ENCODE assay signal across 8 cellular contexts in genomic region chr22:36237462-36238347, GRCh38. TPM values are rescaled to one million over a fixed set of nuclear protein-coding genes. Genes with fewer than 3 reads are reported as not detected.
DNase-seq lines count a peak whose midpoint lies in the region; ATAC-seq, FAIRE-seq and TF ChIP-seq lines count a peak whose summit lies in the region.

No MANE protein-coding gene starts in this region.

- no peak overlapping the region for H3K18ac ChIP-seq in IMR-90 (ENCODE audit: low read depth, low read length)

- H4K5ac ChIP-seq in IMR-90 (ENCODE audit: low read depth, low read length) = peak overlapping the region; percentile 77

- H3K4me1 ChIP-seq in IMR-90 (ENCODE audit: control insufficient read depth, insufficient read depth, low read length) = peaks cover 19% of the 10 kb centered on the region
- H3K4me1 ChIP-seq in K562 (replicated peaks in 1 of 2; ENCODE audit: control insufficient read depth in 2 of 2, insufficient read depth in 2 of 2, low read length in 2 of 2) = peaks cover 4 to 10% of the 10 kb centered on the region in 2 experiments; a peak in 4 of 5 replicates
- H3K4me1 ChIP-seq in tibial nerve = peaks cover 0 to 57% (median 33%) of the 10 kb centered on the region in 4 donors

- no peak for ATAC-seq in IMR-90 (ENCODE audit: low read depth)
- no peak for ATAC-seq in K562
- ATAC-seq in GM21526 (IDR thresholded peaks at IDR 0.05; ENCODE audit: low FRiP score, unreplicated experiment) = no peak

- H3K79me2 ChIP-seq in K562 (ENCODE audit: control insufficient read depth, insufficient read depth, low read length) = peaks cover 23% of the 10 kb centered on the region

- no peak for TF ChIP-seq CTCF in IMR-90 (conservative IDR thresholded peaks at IDR 0.05; ENCODE audit: low read depth, low read length)
- no peak for TF ChIP-seq CTCF in K562 (IDR thresholded peaks at IDR 0.05 in 2 of 3, conservative IDR thresholded peaks at IDR 0.05 in 1 of 3; ENCODE audit: insufficient read depth in 2 of 3, low read depth in 1 of 3, low read length in 3 of 3)
- TF ChIP-seq CTCF in tibial nerve (IDR thresholded peaks at IDR 0.05) = no peak

- no peak overlapping the region for H4K91ac ChIP-seq in IMR-90 (ENCODE audit: insufficient read depth, low read depth, low read length)

- POLR2A ChIA-PET in IMR-90 (lab: Charles Lee; ENCODE audit: unreplicated experiment) = no interaction called here
- POLR2A ChIA-PET in K562 (lab: Yijun Ruan, JAX) = interaction anchor here (0.6 to 3.2 kb wide), 7 partner anchors 8 to 253 kb away, joined by 3 to 15 read pairs (median 3); partner anchors contain the start of genes APOL1 and APOL3

- H3K36me3 ChIP-seq in IMR-90 (ENCODE audit: control insufficient read depth, insufficient read depth, low read length) (peaks cover 7% of the 10 kb centered on the region; the same call in 1 of the 2 replicates), K562 (ENCODE audit: control insufficient read depth, insufficient read depth, low read length) (peaks cover 6% of the 10 kb centered on the region; the same call in 2 of the 3 replicates), tibial nerve (peaks cover 0 to 22% (median 0%) of the 10 kb centered on the region in 3 donors)

- in situ Hi-C loops in IMR-90 (cut with MboI; ENCODE audit: low sequenced_read_pairs) (no loop called here), K562 (cut with MboI) (no loop called here)

- H3K9me3 ChIP-seq in IMR-90 (ENCODE audit: control insufficient read depth, insufficient read depth, low read length) = no peaks in the 10 kb centered on the region
- peaks cover 2% of the 10 kb centered on the region; the same call in 1 of the 2 replicates for H3K9me3 ChIP-seq in K562 (replicated peaks; ENCODE audit: control insufficient read depth, insufficient read depth, low read depth, low read length)
- no peaks in the 10 kb centered on the region for H3K9me3 ChIP-seq in tibial nerve

- H3K4ac ChIP-seq in IMR-90 (ENCODE audit: low read depth, low read length) = peak overlapping the region; percentile 92

- no peak for FAIRE-seq in K562 (lab: Jason Lieb, UNC)

- H3K27me3 ChIP-seq in IMR-90 (ENCODE audit: control insufficient read depth, insufficient read depth, low read length) (no peaks in the 10 kb centered on the region), K562 (ENCODE audit: control insufficient read depth in 2 of 2, insufficient read depth in 2 of 2, low read length in 2 of 2) (no peaks in the 10 kb centered on the region), tibial nerve (no peaks in the 10 kb centered on the region)

- H2BK5ac ChIP-seq in IMR-90 (ENCODE audit: low read depth, low read length, poor library complexity, severe bottlenecking) = peak overlapping the region; percentile 91

- dilution Hi-C loops in IMR-90 (cut with HindIII; ENCODE audit: low sequenced_read_pairs, unreplicated experiment) = no loop called here

- H3K9ac ChIP-seq in IMR-90 (ENCODE audit: low read depth, low read length) (peak overlapping the region; percentile 86), K562 (ENCODE audit: insufficient read depth in 1 of 2, low read depth in 2 of 2, low read length in 2 of 2) (peak overlapping the region in 1 of 2 experiments; percentile 79; a peak in 2 of 4 replicates)

- H2BK20ac ChIP-seq in IMR-90 (ENCODE audit: low read depth, low read length) = no peak overlapping the region

- no peak; the same call in 1 of the 2 replicates for TF ChIP-seq POLR2A in IMR-90 (IDR thresholded peaks at IDR 0.05; ENCODE audit: low read depth, low read length)
- TF ChIP-seq POLR2A in K562 (conservative IDR thresholded peaks at IDR 0.05) = no peak
- TF ChIP-seq POLR2A in tibial nerve (IDR thresholded peaks at IDR 0.05) = no peak

- H3K4me2 ChIP-seq in IMR-90 (ENCODE audit: low read depth, low read length) = peak overlapping the region; percentile 95
- H3K4me2 ChIP-seq in K562 (ENCODE audit: insufficient read depth, low read length) = peak overlapping the region; percentile 43; the same call in 1 of the 2 replicates

- TF ChIP-seq RAD21 in IMR-90 (IDR thresholded peaks at IDR 0.05; ENCODE audit: low read length) = no peak
- TF ChIP-seq RAD21 in K562 (CRISPR knock-in tag; conservative IDR thresholded peaks at IDR 0.05 in 1 of 2, IDR thresholded peaks at IDR 0.05 in 1 of 2) = no peak

- no peak overlapping the region for H2BK15ac ChIP-seq in IMR-90 (ENCODE audit: low read depth, low read length)

- no peak overlapping the region for H3K56ac ChIP-seq in IMR-90 (ENCODE audit: extremely low read depth, insufficient read depth, low read length)

- H3K27ac ChIP-seq in IMR-90 (ENCODE audit: insufficient read depth, low read length) (peak overlapping the region; percentile 7; the same call in 1 of the 2 replicates), K562 (ENCODE audit: extremely low read depth, low read depth, low read length) (no peak overlapping the region), tibial nerve (peak overlapping the region; percentile 77 to 98 (median 95))

- peak overlapping the region; percentile 70 for H2AK5ac ChIP-seq in IMR-90 (ENCODE audit: low read depth, low read length)

- peaks cover 9% of the 10 kb centered on the region; the same call in 1 of the 2 replicates for H4K20me1 ChIP-seq in IMR-90 (ENCODE audit: insufficient read depth, low read length)
- no peaks in the 10 kb centered on the region for H4K20me1 ChIP-seq in K562 (replicated peaks; ENCODE audit: control insufficient read depth, insufficient read depth, low read length)

- H3K14ac ChIP-seq in IMR-90 (replicated peaks; ENCODE audit: low read depth, low read length) = peak overlapping the region; percentile 24; the same call in 1 of the 2 replicates

- intact Hi-C loops in IMR-90 (cut with micrococcal nuclease) = loop anchor here (2.0 to 5.0 kb wide), 2 partner anchors 40 to 41 kb away; no protein-coding TSS in a partner anchor
- intact Hi-C loops in K562 (cut with micrococcal nuclease) = loop anchor here (5.0 kb wide), 1 partner anchor 40 kb away; no protein-coding TSS in a partner anchor

- H3K4me3 ChIP-seq in IMR-90 (ENCODE audit: insufficient read depth, low read depth, low read length) (peak overlapping the region; percentile 32), K562 (no peak overlapping the region; the same call in 1 of the 2 replicates), tibial nerve (peak overlapping the region; percentile 45 to 68 (median 66))

- H2AFZ ChIP-seq in IMR-90 (replicated peaks; ENCODE audit: low read length, poor library complexity) (peak overlapping the region; percentile 9), K562 (ENCODE audit: low read depth, low read length) (no peak overlapping the region)

- no peak overlapping the region; a peak in 1 of 4 replicates for H4K8ac ChIP-seq in IMR-90 (ENCODE audit: low read depth in 2 of 2, low read length in 2 of 2)

- DNase-seq in AG20443 (ENCODE audit: low spot score) (peak; percentile 24), IMR-90 (no peak), K562 (ENCODE audit: extremely low read depth in 1 of 4, low spot score in 3 of 4) (no peak), lung microvascular endothelial cell (ENCODE audit: low read depth in 2 of 2) (peak; percentile 54 to 59), tibial nerve (ENCODE audit: low spot score in 2 of 2) (no peak), SIG-M5 (lab: John Stamatoyannopoulos, UW) (no peak), DMS153 treated with DMSO at 0.1 percent for 48 hours (lab: John Stamatoyannopoulos, UW; ENCODE audit: unreplicated experiment) (no peak)

- peaks cover 4 to 49% of the 10 kb centered on the region in 2 experiments for H3K79me1 ChIP-seq in IMR-90 (ENCODE audit: low read depth in 1 of 2, low read length in 2 of 2)

- H3K23ac ChIP-seq in IMR-90 (ENCODE audit: low read depth, low read length) = no peak overlapping the region

- peak overlapping the region; percentile 85 for H2AK9ac ChIP-seq in IMR-90 (replicated peaks; ENCODE audit: low read depth, low read length, poor library complexity)

- CTCF ChIA-PET in IMR-90 (lab: Yijun Ruan, JAX) (interaction anchor here (3.0 kb wide), 1 partner anchor 42 kb away, joined by 8 read pairs; no protein-coding TSS in a partner anchor), K562 (lab: Yijun Ruan, JAX; ENCODE audit: low intra/inter-chr PET ratio) (no interaction called here)

- WGBS in IMR-90 (ENCODE audit: extremely low coverage in 2 of 2, insufficient read length in 1 of 2), 2 experiments = 75% methylated on average over 4 of the region's 12 CpGs; no CpG with 5 or more reads in 1 of the 2 experiments
- 75% methylated on average over 7 of the region's 12 CpGs for WGBS in K562 (ENCODE audit: insufficient coverage, low coverage, missing lambda C conversion rate)
- 51 to 53% methylated on average over 12 of the region's 12 CpGs for WGBS in tibial nerve, 2 donors

- H3K9me1 ChIP-seq in IMR-90 (ENCODE audit: insufficient read depth, low read length) (peaks cover 17% of the 10 kb centered on the region), K562 (ENCODE audit: control insufficient read depth, insufficient read depth, low read length) (no peaks in the 10 kb centered on the region)

- H2BK120ac ChIP-seq in IMR-90 (ENCODE audit: low read depth, low read length) = no peak overlapping the region

- no peak for TF ChIP-seq EP300 in K562 (IDR thresholded peaks at IDR 0.05; ENCODE audit: low read length)
- TF ChIP-seq EP300 in tibial nerve (IDR thresholded peaks at IDR 0.05) = peak in 1 of 2 donors; percentile 23

- no TSS peak for BruUV-seq in IMR-90 (replicated peaks; lab: Mats Ljungman, UMichigan)
- no TSS peak for BruUV-seq in K562 (replicated peaks; lab: Mats Ljungman, UMichigan)

RNA-seq across cellular contexts. Expression of gene APOL2, which starts 1.6 kb away (rescaled TPM):
- total RNA-seq in IMR-90 (2012; rRNA removed) (40.3 and 57.5 TPM in 2 replicates), K562 (2014; rRNA removed) (8.9 and 9.7 TPM in 2 replicates), K562 (2014; rRNA removed; fragmentation: Illumina TruSeq; extraction: Trizol) (9.3 and 10.6 TPM in 2 replicates), K562 (2015; rRNA removed; fragmentation: Illumina TruSeq; extraction: Trizol) (9.6 and 10.6 TPM in 2 replicates), K562 (2021) (9.7 and 10.6 TPM in 2 replicates), lung microvascular endothelial cell (39.4 and 42.5 TPM in 2 replicates), tibial nerve (100 to 1,000 TPM in 1 of 4 donors, 10 to 100 TPM in 3; 76.9 to 112 (median 79.4) TPM)
- polyA plus RNA-seq in IMR-90 (2012; rRNA removed) (13.0 and 13.1 TPM in 2 replicates), K562 (2011; rRNA removed) (5.4 and 7.7 TPM in 2 replicates), K562 (2014; fragmentation: Illumina TruSeq; extraction: Trizol) (8.9 and 9.4 TPM in 2 replicates), K562 (2014; fragmentation: Nextera tagmentation; extraction: Ambion mirVana) (1 to 10 TPM; 2.7 to 6.8 TPM), K562 (2014; rRNA removed) (6.6 and 6.9 TPM in 2 replicates)
- polyA plus RNA-seq in IMR-90 (2012; cell fraction: cytosol; rRNA removed) = 10.4 and 12.2 TPM in 2 replicates
- 21.4 and 27.7 TPM in 2 replicates for polyA plus RNA-seq in IMR-90 (2012; cell fraction: nucleus; rRNA removed; ENCODE audit: low replicate concordance)
- total RNA-seq in K562 (2011; cell fraction: chromatin; rRNA removed; ENCODE audit: low replicate concordance) = 7.9 and 14.5 TPM in 2 replicates
- 9.6 and 11.0 TPM in 2 replicates for total RNA-seq in K562 (2011; cell fraction: nucleolus; rRNA removed)
- total RNA-seq in K562 (2011; cell fraction: nucleoplasm; rRNA removed) = 11.5 and 15.8 TPM in 2 replicates
- 5.7 and 7.9 TPM in 2 replicates for polyA plus RNA-seq in K562 (2011; cell fraction: cytosol; rRNA removed)
- polyA plus RNA-seq in K562 (2011; cell fraction: nucleus; rRNA removed) = 7.8 and 12.8 TPM in 2 replicates
- 12.3 and 12.8 TPM in 2 replicates for polyA plus RNA-seq in K562 (2012)
- polyA minus RNA-seq in K562 (2011; rRNA and poly(A)+ RNA removed) = 7.8 and 13.2 TPM in 2 replicates
- polyA minus RNA-seq in K562 (2011; cell fraction: cytosol; rRNA and poly(A)+ RNA removed) = 3.5 and 6.3 TPM in 2 replicates
- 2.4 and 3.6 TPM in 2 replicates for polyA minus RNA-seq in K562 (2011; cell fraction: nucleus; rRNA and poly(A)+ RNA removed)

RNA-seq across cellular contexts. Expression of gene APOL1, which starts 15.2 kb away (rescaled TPM):
- 0.36 and 0.56 TPM in 2 replicates for total RNA-seq in IMR-90 (2012; rRNA removed)
- polyA plus RNA-seq in IMR-90 (2012; rRNA removed) = 0.69 and 0.77 TPM in 2 replicates
- polyA plus RNA-seq in IMR-90 (2012; cell fraction: cytosol; rRNA removed) = 0.38 and 0.84 TPM in 2 replicates
- 0.42 and 0.97 TPM in 2 replicates for polyA plus RNA-seq in IMR-90 (2012; cell fraction: nucleus; rRNA removed; ENCODE audit: low replicate concordance)
- total RNA-seq in K562 (2011; cell fraction: chromatin; rRNA removed; ENCODE audit: low replicate concordance) = 16.6 and 19.1 TPM in 2 replicates
- 16.3 and 21.5 TPM in 2 replicates for total RNA-seq in K562 (2011; cell fraction: nucleolus; rRNA removed)
- total RNA-seq in K562 (2011; cell fraction: nucleoplasm; rRNA removed) = 19.4 and 21.1 TPM in 2 replicates
- total RNA-seq in K562 (2014; rRNA removed) = 5.8 TPM in 2 replicates
- total RNA-seq in K562 (2014; rRNA removed; fragmentation: Illumina TruSeq; extraction: Trizol) = 3.5 and 4.1 TPM in 2 replicates
- 7.0 and 7.3 TPM in 2 replicates for total RNA-seq in K562 (2015; rRNA removed; fragmentation: Illumina TruSeq; extraction: Trizol)
- total RNA-seq in K562 (2021) = 8.1 and 9.0 TPM in 2 replicates
- polyA plus RNA-seq in K562 (2011; rRNA removed) = 4.7 and 5.6 TPM in 2 replicates
- polyA plus RNA-seq in K562 (2011; cell fraction: cytosol; rRNA removed) = 2.8 and 4.2 TPM in 2 replicates
- polyA plus RNA-seq in K562 (2011; cell fraction: nucleus; rRNA removed) = 7.4 and 14.5 TPM in 2 replicates
- polyA plus RNA-seq in K562 (2012) = 21.2 and 33.8 TPM in 2 replicates
- polyA plus RNA-seq in K562 (2014; fragmentation: Illumina TruSeq; extraction: Trizol) = 9.5 and 9.7 TPM in 2 replicates
- 1 to 10 TPM; 2.5 to 4.2 TPM for polyA plus RNA-seq in K562 (2014; fragmentation: Nextera tagmentation; extraction: Ambion mirVana)
- polyA plus RNA-seq in K562 (2014; rRNA removed) = 5.3 and 6.9 TPM in 2 replicates
- 4.9 and 5.3 TPM in 2 replicates for polyA minus RNA-seq in K562 (2011; rRNA and poly(A)+ RNA removed)
- polyA minus RNA-seq in K562 (2011; cell fraction: cytosol; rRNA and poly(A)+ RNA removed) = 1.2 and 5.9 TPM in 2 replicates
- 2.6 and 3.2 TPM in 2 replicates for polyA minus RNA-seq in K562 (2011; cell fraction: nucleus; rRNA and poly(A)+ RNA removed)
- total RNA-seq in lung microvascular endothelial cell = 5.8 and 12.2 TPM in 2 replicates
- 10 to 100 TPM in 3 of 4 donors, 1 to 10 TPM in 1; 8.3 to 16.8 (median 10.1) TPM for total RNA-seq in tibial nerve

RNA-seq across cellular contexts. Expression of gene APOL4, which starts 36.1 kb away (rescaled TPM):
- total RNA-seq in IMR-90 (2012; rRNA removed) (not detected in 2 replicates), K562 (2014; rRNA removed) (6.6 and 9.4 TPM in 2 replicates), K562 (2014; rRNA removed; fragmentation: Illumina TruSeq; extraction: Trizol) (7.6 and 9.3 TPM in 2 replicates), K562 (2015; rRNA removed; fragmentation: Illumina TruSeq; extraction: Trizol) (11.0 and 11.9 TPM in 2 replicates), K562 (2021) (8.9 and 9.8 TPM in 2 replicates), lung microvascular endothelial cell (2.0 and 5.0 TPM in 2 replicates), tibial nerve (10 to 100 TPM in 2 of 4 donors, 1 to 10 TPM in 2; 1.2 to 57.6 (median 11.2) TPM)
- polyA plus RNA-seq in IMR-90 (2012; rRNA removed) (0.07 TPM in 1 of 2 replicates, not detected in the other), K562 (2011; rRNA removed) (14.3 and 14.5 TPM in 2 replicates), K562 (2014; fragmentation: Illumina TruSeq; extraction: Trizol) (8.1 and 10.2 TPM in 2 replicates), K562 (2014; fragmentation: Nextera tagmentation; extraction: Ambion mirVana) (10 to 100 TPM in 1 of 2 experiments, 1 to 10 TPM in 1; 8.9 to 15.0 TPM), K562 (2014; rRNA removed) (6.5 and 7.2 TPM in 2 replicates)
- polyA plus RNA-seq in IMR-90 (2012; cell fraction: cytosol; rRNA removed) = 0.02 and 0.03 TPM in 2 replicates
- 0.10 and 0.22 TPM in 2 replicates for polyA plus RNA-seq in IMR-90 (2012; cell fraction: nucleus; rRNA removed; ENCODE audit: low replicate concordance)
- 11.5 and 14.1 TPM in 2 replicates for total RNA-seq in K562 (2011; cell fraction: chromatin; rRNA removed; ENCODE audit: low replicate concordance)
- total RNA-seq in K562 (2011; cell fraction: nucleolus; rRNA removed) = 8.7 and 14.0 TPM in 2 replicates
- 14.4 and 15.3 TPM in 2 replicates for total RNA-seq in K562 (2011; cell fraction: nucleoplasm; rRNA removed)
- 14.6 and 18.4 TPM in 2 replicates for polyA plus RNA-seq in K562 (2011; cell fraction: cytosol; rRNA removed)
- polyA plus RNA-seq in K562 (2011; cell fraction: nucleus; rRNA removed) = 8.5 and 10.5 TPM in 2 replicates
- polyA plus RNA-seq in K562 (2012) = 16.0 and 18.4 TPM in 2 replicates
- polyA minus RNA-seq in K562 (2011; rRNA and poly(A)+ RNA removed) = 32.8 and 36.6 TPM in 2 replicates
- 9.2 and 12.4 TPM in 2 replicates for polyA minus RNA-seq in K562 (2011; cell fraction: cytosol; rRNA and poly(A)+ RNA removed)
- polyA minus RNA-seq in K562 (2011; cell fraction: nucleus; rRNA and poly(A)+ RNA removed) = 6.5 and 15.6 TPM in 2 replicates

Comparison
In these comparisons a context has a peak if more than half of its experiments do, and no peak if none do; other contexts are left out.
1. DNase-seq: peak in AG20443 (single experiment) and lung microvascular endothelial cell (2 of 2); none in IMR-90 (single experiment), K562 (0 of 4), tibial nerve (0 of 2), SIG-M5 (single experiment) and DMS153 treated with DMSO at 0.1 percent for 48 hours (single experiment).